In genomic region chr15:31207246-31207645, GRCh38 we compare ENCODE assay signal across 11 cellular contexts.
"Had no signal": no experiment of that assay in that cellular context is flagged by ENCODE, and none has a peak within 500 bp of the region (broad histone marks: within the 10 kb centered on the region; RNA-seq: fewer than 3 reads in every experiment).

No MANE protein-coding gene starts in this region.

- H3K36me3 ChIP-seq: transverse colon had no signal

- H3K27me3 Mint-ChIP-seq: activated T-cell treated with anti-CD3 and anti-CD28 coated beads, Interleukin-2, amount 50 U/mL, for 24 hours had no signal

- H3K27ac ChIP-seq: parathyroid adenoma, transverse colon had no signal

- ATAC-seq: SK-N-SH treated with all-trans-retinoic acid at 6 μM for 48 hours had no signal

- H3K9me3 ChIP-seq: transverse colon had no signal

- H3K9me3 Mint-ChIP-seq: activated T-cell treated with anti-CD3 and anti-CD28 coated beads, Interleukin-2, amount 50 U/mL, for 24 hours had no signal

- H3K4me3 Mint-ChIP-seq: activated T-cell treated with anti-CD3 and anti-CD28 coated beads, Interleukin-2, amount 50 U/mL, for 24 hours had no signal

- H3K27ac Mint-ChIP-seq: activated T-cell treated with anti-CD3 and anti-CD28 coated beads, Interleukin-2, amount 50 U/mL, for 24 hours had no signal

- H3K4me1 ChIP-seq: parathyroid adenoma had no signal

- H3K4me3 ChIP-seq: transverse colon had no signal

- H2AFZ ChIP-seq: parathyroid adenoma had no signal

- H3K9ac ChIP-seq: parathyroid adenoma had no signal

- H3K27me3 ChIP-seq: transverse colon had no signal

- H3K79me2 ChIP-seq: parathyroid adenoma had no signal

- DNase-seq: activated naive CD4-positive, alpha-beta T cell treated with Interleukin-2 at 50 U/mL for 16 hours; activated T-cell treated with anti-CD3 and anti-CD28 coated beads, Interleukin-2, amount 50 U/mL, for 24 hours; dermis blood vessel endothelial cell; hippocampal formation; mesendoderm; retina; stimulated activated CD4-positive, alpha-beta T cell treated with anti-CD3 and anti-CD28 coated beads, Interleukin-15, amount 100 ng/mL, for 24 hours; stimulated activated CD4-positive, alpha-beta T cell treated with anti-CD3 and anti-CD28 coated beads, Interleukin-4, amount 100 ng/mL, for 24 hours; transverse colon had no signal
